In the genomic region with DNA sequence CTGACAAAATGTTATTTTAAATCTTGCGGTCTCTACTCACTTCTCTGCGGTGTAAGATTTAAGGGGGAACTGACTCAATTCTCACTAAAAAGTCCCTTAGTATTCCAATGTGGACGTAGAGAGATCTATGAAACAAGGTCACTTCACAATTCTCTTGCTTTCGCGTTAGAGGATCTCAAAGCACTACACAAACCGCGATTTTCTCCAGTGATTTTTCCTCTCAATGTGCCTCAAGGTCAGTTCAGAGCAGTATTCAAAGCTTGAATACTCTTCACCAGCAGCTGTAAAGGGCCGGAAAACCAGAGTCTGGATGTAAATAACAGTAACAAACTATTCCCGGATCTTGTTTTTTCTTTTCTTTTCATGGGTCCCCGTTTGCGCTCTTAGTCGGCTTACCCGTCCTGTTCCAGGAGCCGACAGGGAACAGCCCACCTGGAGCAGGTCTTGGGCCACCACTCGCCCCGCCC, we compare ENCODE assay signal across 7 cellular contexts.
DNase-seq lines count a peak whose midpoint lies in the region; ATAC-seq, FAIRE-seq and TF ChIP-seq lines count a peak whose summit lies in the region.

No MANE protein-coding gene starts in this region.

- ATAC-seq in HG02840 (IDR thresholded peaks at IDR 0.05; ENCODE audit: low FRiP score, unreplicated experiment) (no peak), HG02884 (IDR thresholded peaks at IDR 0.05; ENCODE audit: unreplicated experiment) (no peak)

- no peak for FAIRE-seq in keratinocyte (lab: Jason Lieb, UNC)

- no peak for TF ChIP-seq CTCF in astrocyte of the spinal cord (IDR thresholded peaks at IDR 0.05; ENCODE audit: low read depth, low read length)
- no peak for TF ChIP-seq CTCF in keratinocyte (optimal IDR thresholded peaks at IDR 0.05 in 1 of 3, IDR thresholded peaks at IDR 0.05 in 1 of 3, conservative IDR thresholded peaks at IDR 0.05 in 1 of 3; ENCODE audit: extremely low read depth in 1 of 3, insufficient read depth in 2 of 3, low read length in 3 of 3)
- TF ChIP-seq CTCF in stomach (IDR thresholded peaks at IDR 0.05), result no peak

- H3K27me3 ChIP-seq in HUES64 (ENCODE audit: insufficient read depth, low read length) (peaks cover 62% of the 10 kb centered on the region), keratinocyte (ENCODE audit: control insufficient read depth, extremely low read depth, insufficient read depth, low read length) (peaks cover 48% of the 10 kb centered on the region), stomach (peaks cover 0 to 80% (median 29%) of the 10 kb centered on the region in 3 donors)

- no peaks in the 10 kb centered on the region for H3K9me3 ChIP-seq in HUES64 (ENCODE audit: insufficient read depth, low read depth, low read length)
- H3K9me3 ChIP-seq in keratinocyte (ENCODE audit: control insufficient read depth, low read depth, low read length), result no peaks in the 10 kb centered on the region
- H3K9me3 ChIP-seq in stomach, result peaks cover 0 to 4% (median 0%) of the 10 kb centered on the region in 4 donors

- no peak overlapping the region for H3K9ac ChIP-seq in HUES64 (ENCODE audit: low read depth, low read length)
- peak overlapping the region; percentile 37 for H3K9ac ChIP-seq in keratinocyte (ENCODE audit: control insufficient read depth, extremely low read depth, insufficient read depth, low read length)

- H3K36me3 ChIP-seq in HUES64 (ENCODE audit: insufficient read depth, low read length), result no peaks in the 10 kb centered on the region
- H3K36me3 ChIP-seq in keratinocyte (ENCODE audit: control insufficient read depth in 2 of 2, extremely low read depth in 1 of 2, insufficient read depth in 2 of 2, low read length in 2 of 2), result no peaks in the 10 kb centered on the region
- H3K36me3 ChIP-seq in stomach, result no peaks in the 10 kb centered on the region

- H3K4me3 ChIP-seq in HUES64 (ENCODE audit: low read length) (peak overlapping the region; percentile 83), astrocyte of the spinal cord (ENCODE audit: low read depth, low read length) (peak overlapping the region; percentile 60), keratinocyte (ENCODE audit: control insufficient read depth in 2 of 3, extremely low read depth in 1 of 3, insufficient read depth in 2 of 3, low read depth in 1 of 3, low read length in 3 of 3) (peak overlapping the region; percentile 35 to 83 (median 67)), stomach (peak overlapping the region; percentile 46 to 52 (median 48))

- no peak for DNase-seq in astrocyte of the spinal cord (ENCODE audit: low read depth, low spot score)
- DNase-seq in keratinocyte (ENCODE audit: low read depth, low spot score), result no peak
- peak; percentile 44 for DNase-seq in stomach
- no peak for DNase-seq in mucosa of gallbladder (ENCODE audit: low spot score)

- H4K20me1 ChIP-seq in keratinocyte (ENCODE audit: control insufficient read depth, extremely low read depth, insufficient read depth, low read length), result no peaks in the 10 kb centered on the region

- intact Hi-C loops in stomach (cut with DNase I; ENCODE audit: low total_unique reads), result no loop called here

- no peak for TF ChIP-seq POLR2A in stomach (IDR thresholded peaks at IDR 0.05)

- no peaks in the 10 kb centered on the region for H3K9me1 ChIP-seq in keratinocyte (ENCODE audit: control insufficient read depth, extremely low read depth, insufficient read depth, low read length)

- no peak for TF ChIP-seq EP300 in stomach (IDR thresholded peaks at IDR 0.05)

- peak overlapping the region; percentile 90 for H2AFZ ChIP-seq in keratinocyte (ENCODE audit: control insufficient read depth, low read length)

- H3K79me2 ChIP-seq in keratinocyte (ENCODE audit: control insufficient read depth, insufficient read depth, low read length), result no peaks in the 10 kb centered on the region

- 15% methylated on average over 16 of the region's 16 CpGs for WGBS in HUES64
- 5 to 10% (median 6%) methylated on average over 16 of the region's 16 CpGs for WGBS in stomach, 5 donors

- peaks cover 26% of the 10 kb centered on the region for H3K4me1 ChIP-seq in HUES64 (ENCODE audit: insufficient read depth, low read length)
- H3K4me1 ChIP-seq in keratinocyte (ENCODE audit: control insufficient read depth, extremely low read depth, insufficient read depth, low read length), result peaks cover 18% of the 10 kb centered on the region
- H3K4me1 ChIP-seq in stomach, result peaks cover 27 to 56% (median 46%) of the 10 kb centered on the region in 4 donors

- H3K27ac ChIP-seq in HUES64 (ENCODE audit: low read depth, low read length), result no peak overlapping the region
- H3K27ac ChIP-seq in keratinocyte (ENCODE audit: control insufficient read depth, insufficient read depth, low read length), result no peak overlapping the region
- peak overlapping the region in 1 of 5 donors; percentile 62 for H3K27ac ChIP-seq in stomach

- dilution Hi-C loops in keratinocyte (cut with MboI; ENCODE audit: extremely low pct_ligation_motif_present, low sequenced_read_pairs), result no loop called here

- in situ Hi-C loops in astrocyte of the spinal cord (cut with HindIII; ENCODE audit: low sequenced_read_pairs), result loop anchor here (25.0 kb wide), 1 partner anchor 547 kb away; no protein-coding TSS in a partner anchor

- peak overlapping the region; percentile 99 for H3K4me2 ChIP-seq in keratinocyte (ENCODE audit: control insufficient read depth, extremely low read depth, insufficient read depth, low read depth, low read length)
